Comparison of ENCODE assay signal across 1 cellular context in the genomic region with DNA sequence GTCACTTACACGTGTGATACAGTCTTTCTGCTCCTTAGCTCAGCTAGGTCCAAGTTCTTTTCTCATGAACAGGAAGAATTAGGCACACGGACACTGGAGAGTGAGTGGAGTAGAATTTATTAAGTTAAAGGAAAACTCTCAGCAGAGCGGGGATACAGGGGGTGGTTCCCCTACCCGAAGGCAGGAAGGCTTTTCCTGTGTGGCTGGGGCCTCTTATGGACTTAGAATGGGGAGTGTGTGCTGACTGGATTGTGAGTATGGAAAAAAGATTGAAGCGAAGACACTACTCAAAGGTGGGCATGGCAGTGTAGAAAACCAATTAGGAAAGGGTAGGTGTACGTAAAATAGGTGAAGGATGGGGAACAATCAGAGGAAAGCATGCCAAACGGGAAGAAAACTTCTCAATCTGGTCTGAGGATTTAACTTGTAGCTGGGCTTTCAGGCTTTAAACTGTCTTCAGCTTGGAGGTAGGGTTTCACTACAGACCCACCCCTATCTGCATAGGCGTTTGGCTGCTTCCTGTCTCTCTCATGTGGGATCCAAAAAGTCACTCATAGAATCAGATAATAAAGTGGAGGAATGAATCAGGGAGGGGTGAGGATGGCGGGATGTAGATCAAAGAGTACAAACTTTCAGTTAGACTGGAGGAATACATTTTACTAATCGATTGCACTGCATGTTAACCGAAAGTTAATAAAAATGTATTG.
TF ChIP-seq lines count a peak whose summit lies in the region.

No MANE protein-coding gene starts in this region.

TF ChIP-seq in WTC11, 78 proteins besides CTCF, POLR2A, EP300 and RAD21 (continued from another document):
- TF ChIP-seq, protein P1, sequence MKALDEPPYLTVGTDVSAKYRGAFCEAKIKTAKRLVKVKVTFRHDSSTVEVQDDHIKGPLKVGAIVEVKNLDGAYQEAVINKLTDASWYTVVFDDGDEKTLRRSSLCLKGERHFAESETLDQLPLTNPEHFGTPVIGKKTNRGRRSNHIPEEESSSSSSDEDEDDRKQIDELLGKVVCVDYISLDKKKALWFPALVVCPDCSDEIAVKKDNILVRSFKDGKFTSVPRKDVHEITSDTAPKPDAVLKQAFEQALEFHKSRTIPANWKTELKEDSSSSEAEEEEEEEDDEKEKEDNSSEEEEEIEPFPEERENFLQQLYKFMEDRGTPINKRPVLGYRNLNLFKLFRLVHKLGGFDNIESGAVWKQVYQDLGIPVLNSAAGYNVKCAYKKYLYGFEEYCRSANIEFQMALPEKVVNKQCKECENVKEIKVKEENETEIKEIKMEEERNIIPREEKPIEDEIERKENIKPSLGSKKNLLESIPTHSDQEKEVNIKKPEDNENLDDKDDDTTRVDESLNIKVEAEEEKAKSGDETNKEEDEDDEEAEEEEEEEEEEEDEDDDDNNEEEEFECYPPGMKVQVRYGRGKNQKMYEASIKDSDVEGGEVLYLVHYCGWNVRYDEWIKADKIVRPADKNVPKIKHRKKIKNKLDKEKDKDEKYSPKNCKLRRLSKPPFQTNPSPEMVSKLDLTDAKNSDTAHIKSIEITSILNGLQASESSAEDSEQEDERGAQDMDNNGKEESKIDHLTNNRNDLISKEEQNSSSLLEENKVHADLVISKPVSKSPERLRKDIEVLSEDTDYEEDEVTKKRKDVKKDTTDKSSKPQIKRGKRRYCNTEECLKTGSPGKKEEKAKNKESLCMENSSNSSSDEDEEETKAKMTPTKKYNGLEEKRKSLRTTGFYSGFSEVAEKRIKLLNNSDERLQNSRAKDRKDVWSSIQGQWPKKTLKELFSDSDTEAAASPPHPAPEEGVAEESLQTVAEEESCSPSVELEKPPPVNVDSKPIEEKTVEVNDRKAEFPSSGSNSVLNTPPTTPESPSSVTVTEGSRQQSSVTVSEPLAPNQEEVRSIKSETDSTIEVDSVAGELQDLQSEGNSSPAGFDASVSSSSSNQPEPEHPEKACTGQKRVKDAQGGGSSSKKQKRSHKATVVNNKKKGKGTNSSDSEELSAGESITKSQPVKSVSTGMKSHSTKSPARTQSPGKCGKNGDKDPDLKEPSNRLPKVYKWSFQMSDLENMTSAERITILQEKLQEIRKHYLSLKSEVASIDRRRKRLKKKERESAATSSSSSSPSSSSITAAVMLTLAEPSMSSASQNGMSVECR (CRISPR knock-in tag; IDR thresholded peaks at IDR 0.05; ENCODE audit: borderline replicate concordance) = no peak
